Comparison of ENCODE assay signal across 1 cellular context in the genomic region with DNA sequence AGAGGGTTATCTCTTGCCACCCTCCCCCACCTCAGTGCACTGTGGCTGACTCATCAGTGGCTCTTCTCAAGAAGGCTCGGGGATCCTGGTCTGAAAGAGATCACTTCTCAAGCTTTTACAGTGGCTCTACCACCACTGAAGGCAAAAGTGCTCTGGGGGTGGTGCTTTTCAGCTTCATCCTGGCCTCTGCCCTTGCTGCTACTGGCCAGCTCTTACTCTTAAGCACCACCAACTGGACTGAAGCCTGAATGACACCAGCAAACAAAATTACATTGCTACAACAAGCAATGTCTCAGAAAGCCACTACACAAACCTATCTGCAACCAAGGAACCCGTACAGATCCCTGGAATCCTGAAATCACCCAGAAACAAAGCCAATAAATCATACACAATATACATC.
A peak's percentile ranks its signal among the peaks of the same experiment; 100 is the strongest.
TF ChIP-seq lines count a peak whose summit lies in the region.

No MANE protein-coding gene starts in this region.

TF ChIP-seq in H1, 55 proteins besides CTCF, POLR2A, EP300 and RAD21:
- TF ChIP-seq, protein P1, sequence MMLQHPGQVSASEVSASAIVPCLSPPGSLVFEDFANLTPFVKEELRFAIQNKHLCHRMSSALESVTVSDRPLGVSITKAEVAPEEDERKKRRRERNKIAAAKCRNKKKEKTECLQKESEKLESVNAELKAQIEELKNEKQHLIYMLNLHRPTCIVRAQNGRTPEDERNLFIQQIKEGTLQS (IDR thresholded peaks at IDR 0.05; ENCODE audit: insufficient read depth, low read depth, low read length), result no peak
- peak; percentile 47; the same call in 1 of the 2 replicates for TF ChIP-seq JUND (IDR thresholded peaks at IDR 0.05; ENCODE audit: low read length)
